ENCODE assay signal across 27 cellular contexts in genomic region chr11:2391663-2391975, GRCh38. TPM values are rescaled to one million over a fixed set of nuclear protein-coding genes. Genes with fewer than 3 reads are reported as not detected.
DNase-seq lines count a peak whose midpoint lies in the region; ATAC-seq, FAIRE-seq and TF ChIP-seq lines count a peak whose summit lies in the region.
"Had no signal": no experiment of that assay in that cellular context is flagged by ENCODE, and none has a peak within 500 bp of the region (broad histone marks: within the 10 kb centered on the region; RNA-seq: fewer than 3 reads in every experiment).

No MANE protein-coding gene starts in this region.

- 91 to 93% methylated on average over 9 of the region's 9 CpGs for WGBS in heart right ventricle, 2 donors
- no CpG with 5 or more reads among the region's 9 CpGs for WGBS in neuronal stem cell (ENCODE audit: extremely low coverage in 2 of 2, insufficient read length in 2 of 2, insufficient replicate concordance in 1 of 2), 2 donors
- 92% methylated on average over 9 of the region's 9 CpGs; no CpG with 5 or more reads in 1 of the 2 donors for WGBS in transverse colon (ENCODE audit: low coverage in 1 of 2), 2 donors
- WGBS in HepG2 (ENCODE audit: low lambda C conversion rate), result no CpG with 5 or more reads among the region's 9 CpGs

- no peak overlapping the region for H2BK12ac ChIP-seq in neuronal stem cell (ENCODE audit: low read length)

- no peak overlapping the region for H3K4ac ChIP-seq in neuronal stem cell (ENCODE audit: low read length)

- no peak overlapping the region for H3K14ac ChIP-seq in neuronal stem cell (ENCODE audit: low read length)

- H2BK120ac ChIP-seq in neuronal stem cell (ENCODE audit: low read depth, low read length), result no peak overlapping the region

- POLR2A ChIA-PET in HepG2 (lab: Yijun Ruan, JAX), result no interaction called here

- H2AFZ ChIP-seq in neuronal stem cell (ENCODE audit: low read length) (no peak overlapping the region), HepG2 (ENCODE audit: low read length) (no peak overlapping the region)

- H3K27me3 ChIP-seq in heart right ventricle, result no peaks in the 10 kb centered on the region
- no peaks in the 10 kb centered on the region for H3K27me3 ChIP-seq in neuronal stem cell (ENCODE audit: control insufficient read depth in 3 of 3, insufficient read depth in 3 of 3, low read depth in 1 of 3, low read length in 3 of 3)
- H3K27me3 ChIP-seq in transverse colon, result no peaks in the 10 kb centered on the region
- H3K27me3 ChIP-seq in HepG2 (ENCODE audit: control insufficient read depth in 1 of 2, insufficient read depth in 2 of 2, low read length in 2 of 2), result peaks cover 11 to 47% of the 10 kb centered on the region in 2 experiments; a peak in 4 of 5 replicates
- H3K27me3 ChIP-seq: BE2C had no signal

- no peak overlapping the region for H4K8ac ChIP-seq in neuronal stem cell (ENCODE audit: low read depth, low read length)

- H3K9me3 Mint-ChIP-seq in effector memory CD8-positive, alpha-beta T cell, result no peaks in the 10 kb centered on the region
- H3K9me3 Mint-ChIP-seq: activated naive CD4-positive, alpha-beta T cell treated with anti-CD3 and anti-CD28 coated beads, Interleukin-2, amount 50 U/mL, for 72 hours; stimulated activated naive CD8-positive, alpha-beta T cell treated with anti-CD3 and anti-CD28 coated beads, Interleukin-15, amount 100 ng/mL, for 72 hours had no signal

- no peak for DNase-seq in heart right ventricle
- no peak for DNase-seq in left cardiac atrium
- DNase-seq in effector memory CD8-positive, alpha-beta T cell, result no peak
- no peak for DNase-seq in neuronal stem cell (ENCODE audit: low spot score)
- no peak for DNase-seq in transverse colon
- no peak for DNase-seq in HepG2 (ENCODE audit: low spot score)
- DNase-seq in T-helper 9 cell, result no peak
- DNase-seq in NCI-H1092 treated with DMSO at 0.1 percent for 48 hours (lab: John Stamatoyannopoulos, UW), result no peak
- DNase-seq: activated CD4-positive, alpha-beta T cell treated with anti-CD3 and anti-CD28 coated beads for 1 hour; activated CD8-positive, alpha-beta memory T cell treated with anti-CD3 and anti-CD28 coated beads for 24 hours; BE2C; Caco-2; hypothalamus; islet precursor cell; NCI-H1436 treated with DMSO at 0.1 percent for 48 hours; NCI-H526 treated with DMSO at 0.1 percent for 48 hours; Right ventricle myocardium superior; stimulated activated CD4-positive, alpha-beta T cell treated with anti-CD3 and anti-CD28 coated beads, Interleukin-4, amount 100 ng/mL, for 1 hour; stimulated activated naive CD8-positive, alpha-beta T cell treated with anti-CD3 and anti-CD28 coated beads, Interleukin-15, amount 100 ng/mL, for 72 hours had no signal

- FAIRE-seq in HepG2 (lab: Jason Lieb, UNC), result no peak
- FAIRE-seq: GM18507, TTC549 had no signal

- peaks cover 36 to 52% of the 10 kb centered on the region in 2 donors for H3K4me1 Mint-ChIP-seq in effector memory CD8-positive, alpha-beta T cell (ENCODE audit: low read depth in 2 of 2)

- H3K4me3 Mint-ChIP-seq in effector memory CD8-positive, alpha-beta T cell, result peak overlapping the region; percentile 37 to 44
- H3K4me3 Mint-ChIP-seq: stimulated activated naive CD8-positive, alpha-beta T cell treated with anti-CD3 and anti-CD28 coated beads, Interleukin-15, amount 100 ng/mL, for 72 hours had no signal

- H3K79me1 ChIP-seq in neuronal stem cell (ENCODE audit: low read depth, low read length), result peaks cover 49% of the 10 kb centered on the region

- peaks cover 40 to 67% (median 50%) of the 10 kb centered on the region in 9 donors for H3K4me1 ChIP-seq in heart right ventricle
- peaks cover 26 to 33% of the 10 kb centered on the region in 2 donors for H3K4me1 ChIP-seq in neuronal stem cell (ENCODE audit: control insufficient read depth in 2 of 2, insufficient read depth in 1 of 2, low read depth in 1 of 2, low read length in 2 of 2)
- peaks cover 44 to 57% (median 53%) of the 10 kb centered on the region in 4 donors for H3K4me1 ChIP-seq in transverse colon
- H3K4me1 ChIP-seq in HepG2 (ENCODE audit: insufficient read depth, low read length), result no peaks in the 10 kb centered on the region

- CTCF ChIA-PET in HepG2 (lab: Yijun Ruan, JAX; ENCODE audit: low intra/inter-chr PET ratio, low total read pairs), result no interaction called here

- no peak overlapping the region for H2BK5ac ChIP-seq in neuronal stem cell (ENCODE audit: low read length)

- H4K20me1 ChIP-seq in HepG2 (ENCODE audit: insufficient read depth, low read length), result no peaks in the 10 kb centered on the region

- BruUV-seq in HepG2 (replicated peaks; lab: Mats Ljungman, UMichigan), result no TSS peak

- H3K9ac ChIP-seq in neuronal stem cell (ENCODE audit: low read depth, low read length, poor library complexity), result no peak overlapping the region
- H3K9ac ChIP-seq in HepG2 (ENCODE audit: insufficient read depth, low read depth, low read length), result no peak overlapping the region

- H3K27ac Mint-ChIP-seq in effector memory CD8-positive, alpha-beta T cell, result peak overlapping the region; percentile 44 to 46
- H3K27ac Mint-ChIP-seq: progenitor cell of endocrine pancreas had no signal

- peak overlapping the region; percentile 52 for H3K23ac ChIP-seq in neuronal stem cell (ENCODE audit: low read depth, low read length, poor library complexity)

- TF ChIP-seq POLR2A in transverse colon (IDR thresholded peaks at IDR 0.05) (no peak), HepG2 (IDR thresholded peaks at IDR 0.05; ENCODE audit: insufficient read depth in 1 of 2, low read depth in 2 of 2, low read length in 2 of 2) (no peak)

- no peaks in the 10 kb centered on the region for H3K9me3 ChIP-seq in heart right ventricle
- H3K9me3 ChIP-seq in neuronal stem cell (replicated peaks in 1 of 2; ENCODE audit: control insufficient read depth in 2 of 2, insufficient read depth in 1 of 2, low read depth in 1 of 2, low read length in 2 of 2), result no peaks in the 10 kb centered on the region
- no peaks in the 10 kb centered on the region for H3K9me3 ChIP-seq in transverse colon
- no peaks in the 10 kb centered on the region for H3K9me3 ChIP-seq in HepG2 (ENCODE audit: low read length)
- H3K9me3 ChIP-seq: BE2C, Caco-2 had no signal

- H3K79me2 ChIP-seq in HepG2 (ENCODE audit: insufficient read depth, low read length), result no peaks in the 10 kb centered on the region

- in situ Hi-C loops in transverse colon (cut with MboI; ENCODE audit: low pct_ligation_motif_present in 1 of 4, low pct_unique_long_range_greater_than_20kb in 1 of 4, low sequenced_read_pairs in 3 of 4) (no loop called here), HepG2 (cut with HindIII; ENCODE audit: extremely low pct_ligation_motif_present, low pct_unique_long_range_greater_than_20kb) (no loop called here)

- ATAC-seq in heart right ventricle, result no peak
- no peak for ATAC-seq in left cardiac atrium
- no peak for ATAC-seq in effector memory CD8-positive, alpha-beta T cell (replicated peaks)
- ATAC-seq in HepG2, result no peak
- ATAC-seq: activated naive CD4-positive, alpha-beta T cell treated with anti-CD3 and anti-CD28 coated beads, Interleukin-2, amount 50 U/mL, for 72 hours; stimulated activated naive CD8-positive, alpha-beta T cell treated with anti-CD3 and anti-CD28 coated beads, Interleukin-15, amount 100 ng/mL, for 72 hours had no signal

- H3K36me3 ChIP-seq in heart right ventricle (peaks cover 0 to 87% (median 35%) of the 10 kb centered on the region in 9 donors), neuronal stem cell (replicated peaks in 1 of 2; ENCODE audit: control insufficient read depth in 2 of 2, insufficient read depth in 2 of 2, low read length in 2 of 2) (peaks cover 19 to 69% of the 10 kb centered on the region in 2 donors), transverse colon (no peaks in the 10 kb centered on the region), HepG2 (replicated peaks in 1 of 2; ENCODE audit: control insufficient read depth in 1 of 2, insufficient read depth in 2 of 2, low read length in 2 of 2) (no peaks in the 10 kb centered on the region)
- H3K36me3 ChIP-seq: BE2C had no signal

- TF ChIP-seq CTCF in heart right ventricle (IDR thresholded peaks at IDR 0.05), result no peak
- TF ChIP-seq CTCF in transverse colon (IDR thresholded peaks at IDR 0.05), result no peak
- TF ChIP-seq CTCF in HepG2 (CRISPR knock-in tag; IDR thresholded peaks at IDR 0.05), result no peak

- intact Hi-C loops in heart right ventricle (cut with DNase I), result loop anchor here in 1 of 10 donors (5.0 kb wide), 1 partner anchor 79 kb away; no protein-coding TSS in a partner anchor
- intact Hi-C loops in left cardiac atrium (cut with DNase I), result no loop called here
- intact Hi-C loops in transverse colon (cut with DNase I; ENCODE audit: low total_unique reads), result no loop called here
- intact Hi-C loops in HepG2 (cut with micrococcal nuclease; ENCODE audit: unreplicated experiment), result no loop called here

- H3K4me2 ChIP-seq in neuronal stem cell (ENCODE audit: insufficient read depth, low read length, poor library complexity, severe bottlenecking) (no peak overlapping the region), HepG2 (ENCODE audit: low read depth, low read length) (no peak overlapping the region)
- H3K4me2 ChIP-seq: smooth muscle cell had no signal

- H4K91ac ChIP-seq in neuronal stem cell (ENCODE audit: low read depth, low read length, poor library complexity), result no peak overlapping the region

- TF ChIP-seq RAD21 in HepG2 (CRISPR knock-in tag; IDR thresholded peaks at IDR 0.05), result no peak

- H3K4me3 ChIP-seq in heart right ventricle, result no peak overlapping the region
- no peak overlapping the region for H3K4me3 ChIP-seq in neuronal stem cell (ENCODE audit: low read length in 2 of 2)
- no peak overlapping the region for H3K4me3 ChIP-seq in transverse colon
- H3K4me3 ChIP-seq in HepG2 (replicated peaks in 1 of 3; ENCODE audit: insufficient read depth in 1 of 3, low read depth in 2 of 3, low read length in 3 of 3), result no peak overlapping the region
- H3K4me3 ChIP-seq: smooth muscle cell had no signal

- H3K27me3 Mint-ChIP-seq in effector memory CD8-positive, alpha-beta T cell, result no peaks in the 10 kb centered on the region
- H3K27me3 Mint-ChIP-seq: progenitor cell of endocrine pancreas; stimulated activated naive CD8-positive, alpha-beta T cell treated with anti-CD3 and anti-CD28 coated beads, Interleukin-15, amount 100 ng/mL, for 72 hours had no signal

- H3K27ac ChIP-seq in heart right ventricle, result peak overlapping the region in 6 of 10 donors; percentile 27 to 70 (median 36)
- no peak overlapping the region for H3K27ac ChIP-seq in neuronal stem cell (replicated peaks; ENCODE audit: low read length)
- peak overlapping the region; percentile 61 to 99 (median 92) for H3K27ac ChIP-seq in transverse colon
- H3K27ac ChIP-seq in HepG2 (ENCODE audit: extremely low read length, insufficient read depth, low read length), result no peak overlapping the region

- no peak overlapping the region for H3K18ac ChIP-seq in neuronal stem cell (ENCODE audit: low read length)

- H2BK15ac ChIP-seq in neuronal stem cell (ENCODE audit: low read length), result no peak overlapping the region

- TF ChIP-seq EP300 in transverse colon (IDR thresholded peaks at IDR 0.05; ENCODE audit: low read depth) (no peak), HepG2 (IDR thresholded peaks at IDR 0.05; ENCODE audit: low read depth in 2 of 2, low read length in 2 of 2) (no peak), HepG2 (CRISPR knock-in tag; IDR thresholded peaks at IDR 0.05; ENCODE audit: borderline replicate concordance) (no peak)

- H2AK5ac ChIP-seq in neuronal stem cell (ENCODE audit: low read depth, low read length), result no peak overlapping the region

- peaks cover 87% of the 10 kb centered on the region for H3K36me3 Mint-ChIP-seq in effector memory CD8-positive, alpha-beta T cell (ENCODE audit: insufficient read depth)
- H3K36me3 Mint-ChIP-seq: activated naive CD4-positive, alpha-beta T cell treated with anti-CD3 and anti-CD28 coated beads, Interleukin-2, amount 50 U/mL, for 72 hours had no signal

RNA-seq across cellular contexts. Expression of gene TSSC4, which starts 8.9 kb away (rescaled TPM):
- total RNA-seq in heart right ventricle, result 10 to 100 TPM; 22.0 to 46.4 (median 29.2) TPM
- polyA plus RNA-seq in heart right ventricle, result 10 to 100 TPM; 56.0 to 72.3 TPM
- 10 to 100 TPM; 34.9 to 45.7 TPM for total RNA-seq in left cardiac atrium
- 50.8 TPM for polyA plus RNA-seq in neuronal stem cell (2013, experiment 1 of 2)
- 54.1 TPM for polyA plus RNA-seq in neuronal stem cell (2013, experiment 2 of 2)
- 10 to 100 TPM; 13.3 to 38.9 (median 36.0) TPM for total RNA-seq in transverse colon
- total RNA-seq in HepG2 (2016; rRNA removed; fragmentation: Illumina TruSeq; extraction: Trizol), result 51.5 and 58.6 TPM in 2 replicates
- 48.9 and 55.7 TPM in 2 replicates for total RNA-seq in HepG2 (2016; cell fraction: cytosol; rRNA removed; fragmentation: Illumina TruSeq; extraction: Trizol; ENCODE audit: low read depth)
- total RNA-seq in HepG2 (2016; cell fraction: insoluble cytoplasmic fraction; rRNA removed; fragmentation: Illumina TruSeq; extraction: Trizol), result 51.6 and 61.0 TPM in 2 replicates
- 52.4 and 71.0 TPM in 2 replicates for total RNA-seq in HepG2 (2016; cell fraction: membrane; rRNA removed; fragmentation: Illumina TruSeq; extraction: Trizol)
- 29.5 and 34.5 TPM in 2 replicates for total RNA-seq in HepG2 (2016; cell fraction: nucleus; rRNA removed; fragmentation: Illumina TruSeq; extraction: Trizol)
- 16.2 and 20.5 TPM in 2 replicates for polyA plus RNA-seq in HepG2 (2011; rRNA removed)
- 13.8 and 24.4 TPM in 2 replicates for polyA plus RNA-seq in HepG2 (2011; cell fraction: cytosol; rRNA removed)
- 33.5 and 35.1 TPM in 2 replicates for polyA plus RNA-seq in HepG2 (2011; cell fraction: nucleus; rRNA removed)
- polyA plus RNA-seq in HepG2 (2012), result 17.3 and 21.8 TPM in 2 replicates
- 29.9 and 32.8 TPM in 2 replicates for polyA plus RNA-seq in HepG2 (2016; cell fraction: cytosol; fragmentation: Illumina TruSeq; extraction: Trizol; ENCODE audit: low read depth)
- polyA plus RNA-seq in HepG2 (2016; cell fraction: insoluble cytoplasmic fraction; fragmentation: Illumina TruSeq; extraction: Trizol; ENCODE audit: low read depth), result 34.6 and 35.0 TPM in 2 replicates
- polyA plus RNA-seq in HepG2 (2016; cell fraction: membrane; fragmentation: Illumina TruSeq; extraction: Trizol; ENCODE audit: low read depth), result 34.0 and 36.0 TPM in 2 replicates
- polyA plus RNA-seq in HepG2 (2016; cell fraction: nucleus; fragmentation: Illumina TruSeq; extraction: Trizol; ENCODE audit: insufficient read depth, low read depth), result 42.1 and 44.0 TPM in 2 replicates
- 19.1 and 32.1 TPM in 2 replicates for polyA minus RNA-seq in HepG2 (2011; rRNA and poly(A)+ RNA removed; ENCODE audit: low replicate concordance)
- polyA minus RNA-seq in HepG2 (2011; cell fraction: cytosol; rRNA and poly(A)+ RNA removed), result 12.8 and 15.7 TPM in 2 replicates
- 26.6 and 27.8 TPM in 2 replicates for polyA minus RNA-seq in HepG2 (2011; cell fraction: nucleus; rRNA and poly(A)+ RNA removed)

RNA-seq across cellular contexts. Expression of gene CD81, which starts 14.5 kb away (rescaled TPM):
- total RNA-seq in heart right ventricle (100 to 1,000 TPM; 461 to 959 (median 513) TPM), left cardiac atrium (100 to 1,000 TPM; 699 to 773 TPM), transverse colon (100 to 1,000 TPM; 156 to 406 (median 255) TPM), HepG2 (2016; rRNA removed; fragmentation: Illumina TruSeq; extraction: Trizol) (not detected in 2 replicates)
- polyA plus RNA-seq in heart right ventricle (100 to 1,000 TPM; 346 to 588 TPM), HepG2 (2011; rRNA removed) (not detected in 2 replicates)
- 200 TPM for polyA plus RNA-seq in neuronal stem cell (2013, experiment 1 of 2)
- 195 TPM for polyA plus RNA-seq in neuronal stem cell (2013, experiment 2 of 2)
- not detected in 2 replicates for total RNA-seq in HepG2 (2016; cell fraction: cytosol; rRNA removed; fragmentation: Illumina TruSeq; extraction: Trizol; ENCODE audit: low read depth)
- not detected in 2 replicates for total RNA-seq in HepG2 (2016; cell fraction: insoluble cytoplasmic fraction; rRNA removed; fragmentation: Illumina TruSeq; extraction: Trizol)
- not detected in 2 replicates for total RNA-seq in HepG2 (2016; cell fraction: membrane; rRNA removed; fragmentation: Illumina TruSeq; extraction: Trizol)
- not detected in 2 replicates for total RNA-seq in HepG2 (2016; cell fraction: nucleus; rRNA removed; fragmentation: Illumina TruSeq; extraction: Trizol)
- 0.05 TPM in 2 replicates for polyA plus RNA-seq in HepG2 (2011; cell fraction: cytosol; rRNA removed)
- polyA plus RNA-seq in HepG2 (2011; cell fraction: nucleus; rRNA removed), result 0.26 TPM in 1 of 2 replicates, not detected in the other
- polyA plus RNA-seq in HepG2 (2012), result not detected in 2 replicates
- polyA plus RNA-seq in HepG2 (2016; cell fraction: cytosol; fragmentation: Illumina TruSeq; extraction: Trizol; ENCODE audit: low read depth), result not detected in 2 replicates
- not detected in 2 replicates for polyA plus RNA-seq in HepG2 (2016; cell fraction: insoluble cytoplasmic fraction; fragmentation: Illumina TruSeq; extraction: Trizol; ENCODE audit: low read depth)
- polyA plus RNA-seq in HepG2 (2016; cell fraction: membrane; fragmentation: Illumina TruSeq; extraction: Trizol; ENCODE audit: low read depth), result not detected in 2 replicates
- not detected in 2 replicates for polyA plus RNA-seq in HepG2 (2016; cell fraction: nucleus; fragmentation: Illumina TruSeq; extraction: Trizol; ENCODE audit: insufficient read depth, low read depth)
- 0.72 and 103 TPM in 2 replicates for polyA minus RNA-seq in HepG2 (2011; rRNA and poly(A)+ RNA removed; ENCODE audit: low replicate concordance)
- polyA minus RNA-seq in HepG2 (2011; cell fraction: cytosol; rRNA and poly(A)+ RNA removed), result 0.70 TPM in 1 of 2 replicates, not detected in the other
- polyA minus RNA-seq in HepG2 (2011; cell fraction: nucleus; rRNA and poly(A)+ RNA removed), result 0.52 TPM in 1 of 2 replicates, not detected in the other

RNA-seq across cellular contexts. Expression of gene TRPM5, which starts 52.7 kb away (rescaled TPM):
- not detected for total RNA-seq in heart right ventricle
- polyA plus RNA-seq in heart right ventricle, result not detected
- total RNA-seq in left cardiac atrium, result not detected
- polyA plus RNA-seq in neuronal stem cell (2013, experiment 1 of 2), result 0.01 TPM
- 0.01 TPM for polyA plus RNA-seq in neuronal stem cell (2013, experiment 2 of 2)
- total RNA-seq in transverse colon, result 1 to 10 TPM; 1.4 to 7.5 (median 4.3) TPM
- total RNA-seq in HepG2 (2016; rRNA removed; fragmentation: Illumina TruSeq; extraction: Trizol), result not detected in 2 replicates
- not detected in 2 replicates for total RNA-seq in HepG2 (2016; cell fraction: cytosol; rRNA removed; fragmentation: Illumina TruSeq; extraction: Trizol; ENCODE audit: low read depth)
- total RNA-seq in HepG2 (2016; cell fraction: insoluble cytoplasmic fraction; rRNA removed; fragmentation: Illumina TruSeq; extraction: Trizol), result not detected in 2 replicates
- not detected in 2 replicates for total RNA-seq in HepG2 (2016; cell fraction: membrane; rRNA removed; fragmentation: Illumina TruSeq; extraction: Trizol)
- not detected in 2 replicates for total RNA-seq in HepG2 (2016; cell fraction: nucleus; rRNA removed; fragmentation: Illumina TruSeq; extraction: Trizol)
- 0.05 and 0.12 TPM in 2 replicates for polyA plus RNA-seq in HepG2 (2011; rRNA removed)
- 0.01 and 0.05 TPM in 2 replicates for polyA plus RNA-seq in HepG2 (2011; cell fraction: cytosol; rRNA removed)
- polyA plus RNA-seq in HepG2 (2011; cell fraction: nucleus; rRNA removed), result 0.69 and 1.1 TPM in 2 replicates
- polyA plus RNA-seq in HepG2 (2012), result 0.08 and 0.16 TPM in 2 replicates
- polyA plus RNA-seq in HepG2 (2016; cell fraction: cytosol; fragmentation: Illumina TruSeq; extraction: Trizol; ENCODE audit: low read depth), result not detected in 2 replicates
- polyA plus RNA-seq in HepG2 (2016; cell fraction: insoluble cytoplasmic fraction; fragmentation: Illumina TruSeq; extraction: Trizol; ENCODE audit: low read depth), result not detected in 2 replicates
- not detected in 2 replicates for polyA plus RNA-seq in HepG2 (2016; cell fraction: membrane; fragmentation: Illumina TruSeq; extraction: Trizol; ENCODE audit: low read depth)
- not detected in 2 replicates for polyA plus RNA-seq in HepG2 (2016; cell fraction: nucleus; fragmentation: Illumina TruSeq; extraction: Trizol; ENCODE audit: insufficient read depth, low read depth)
- 0.05 and 0.06 TPM in 2 replicates for polyA minus RNA-seq in HepG2 (2011; rRNA and poly(A)+ RNA removed; ENCODE audit: low replicate concordance)
- not detected in 2 replicates for polyA minus RNA-seq in HepG2 (2011; cell fraction: cytosol; rRNA and poly(A)+ RNA removed)
- polyA minus RNA-seq in HepG2 (2011; cell fraction: nucleus; rRNA and poly(A)+ RNA removed), result 0.13 and 0.25 TPM in 2 replicates
- total RNA-seq: A172; activated naive CD4-positive, alpha-beta T cell treated with anti-CD3 and anti-CD28 coated beads, Interleukin-2, amount 50 U/mL, for 72 hours; Caco-2; fibroblast of villous mesenchyme; Right ventricle myocardium superior; smooth muscle cell had no signal
- polyA plus RNA-seq: neural cell, smooth muscle cell had no signal

RNA-seq across cellular contexts. Expression of gene KCNQ1, which starts 53.2 kb away (rescaled TPM):
- total RNA-seq in heart right ventricle (10 to 100 TPM; 28.9 to 48.2 (median 36.4) TPM), left cardiac atrium (10 to 100 TPM; 33.5 to 39.7 TPM), transverse colon (10 to 100 TPM in 3 of 4 donors, 1 to 10 TPM in 1; 5.6 to 46.8 (median 24.6) TPM), HepG2 (2016; rRNA removed; fragmentation: Illumina TruSeq; extraction: Trizol) (0.02 TPM in 1 of 2 replicates, not detected in the other)
- polyA plus RNA-seq in heart right ventricle (10 to 100 TPM; 19.9 to 27.6 TPM), HepG2 (2011; rRNA removed) (0.08 and 0.13 TPM in 2 replicates)
- polyA plus RNA-seq in neuronal stem cell (2013, experiment 1 of 2), result 1.2 TPM
- polyA plus RNA-seq in neuronal stem cell (2013, experiment 2 of 2), result 1.1 TPM
- total RNA-seq in HepG2 (2016; cell fraction: cytosol; rRNA removed; fragmentation: Illumina TruSeq; extraction: Trizol; ENCODE audit: low read depth), result not detected in 2 replicates
- not detected in 2 replicates for total RNA-seq in HepG2 (2016; cell fraction: insoluble cytoplasmic fraction; rRNA removed; fragmentation: Illumina TruSeq; extraction: Trizol)
- not detected in 2 replicates for total RNA-seq in HepG2 (2016; cell fraction: membrane; rRNA removed; fragmentation: Illumina TruSeq; extraction: Trizol)
- total RNA-seq in HepG2 (2016; cell fraction: nucleus; rRNA removed; fragmentation: Illumina TruSeq; extraction: Trizol), result not detected in 2 replicates
- 0.01 TPM in 1 of 2 replicates, not detected in the other for polyA plus RNA-seq in HepG2 (2011; cell fraction: cytosol; rRNA removed)
- polyA plus RNA-seq in HepG2 (2011; cell fraction: nucleus; rRNA removed), result 0.09 TPM in 1 of 2 replicates, not detected in the other
- not detected in 2 replicates for polyA plus RNA-seq in HepG2 (2012)
- not detected in 2 replicates for polyA plus RNA-seq in HepG2 (2016; cell fraction: cytosol; fragmentation: Illumina TruSeq; extraction: Trizol; ENCODE audit: low read depth)
- polyA plus RNA-seq in HepG2 (2016; cell fraction: insoluble cytoplasmic fraction; fragmentation: Illumina TruSeq; extraction: Trizol; ENCODE audit: low read depth), result not detected in 2 replicates
- not detected in 2 replicates for polyA plus RNA-seq in HepG2 (2016; cell fraction: membrane; fragmentation: Illumina TruSeq; extraction: Trizol; ENCODE audit: low read depth)
- polyA plus RNA-seq in HepG2 (2016; cell fraction: nucleus; fragmentation: Illumina TruSeq; extraction: Trizol; ENCODE audit: insufficient read depth, low read depth), result not detected in 2 replicates
- 0.06 and 1.8 TPM in 2 replicates for polyA minus RNA-seq in HepG2 (2011; rRNA and poly(A)+ RNA removed; ENCODE audit: low replicate concordance)
- polyA minus RNA-seq in HepG2 (2011; cell fraction: cytosol; rRNA and poly(A)+ RNA removed), result not detected in 2 replicates
- 0.26 TPM in 1 of 2 replicates, not detected in the other for polyA minus RNA-seq in HepG2 (2011; cell fraction: nucleus; rRNA and poly(A)+ RNA removed)
- total RNA-seq: fibroblast of villous mesenchyme had no signal
- polyA plus RNA-seq: neural cell had no signal

Comparison
In these comparisons a context has a peak if more than half of its experiments do, and no peak if none do; other contexts are left out.
1. H3K27ac ChIP-seq: peak in heart right ventricle (6 of 10) and transverse colon (4 of 4); none in neuronal stem cell (single experiment) and HepG2 (single experiment).
2. RNA of gene CD81, which starts 14.5 kb away (total RNA-seq): 699 to 773 TPM in left cardiac atrium, 461 to 959 TPM in heart right ventricle and 156 to 406 TPM in transverse colon; not detected in HepG2; every median in the first group is over 100 times any median in the second.